10 cellular contexts compared by ENCODE assay signal in genomic region chr11:6576471-6577373, GRCh38. TPM values are rescaled to one million over a fixed set of nuclear protein-coding genes. Genes with fewer than 3 reads are reported as not detected.
DNase-seq lines count a peak whose midpoint lies in the region; ATAC-seq, FAIRE-seq and TF ChIP-seq lines count a peak whose summit lies in the region.
"Had no signal": no experiment of that assay in that cellular context is flagged by ENCODE, and none has a peak within 500 bp of the region (broad histone marks: within the 10 kb centered on the region; RNA-seq: fewer than 3 reads in every experiment).

No MANE protein-coding gene starts in this region.

- H3K4me3 ChIP-seq in HEK293 (ENCODE audit: low read depth, low read length) (no peak overlapping the region), SJCRH30 (no peak overlapping the region), gastroesophageal sphincter (no peak overlapping the region), skin epidermis (no peak overlapping the region)
- H3K4me3 ChIP-seq: cardiac muscle cell had no signal

- no peak for TF ChIP-seq EP300 in gastroesophageal sphincter (IDR thresholded peaks at IDR 0.05)

- no peaks in the 10 kb centered on the region for H3K9me3 ChIP-seq in HEK293 (ENCODE audit: control insufficient read depth, insufficient read depth, low read depth, low read length)
- H3K9me3 ChIP-seq in SJCRH30 (replicated peaks): no peaks in the 10 kb centered on the region
- H3K9me3 ChIP-seq in gastroesophageal sphincter: no peaks in the 10 kb centered on the region

- peaks cover 0 to 3% of the 10 kb centered on the region in 2 experiments; a peak in 1 of 3 replicates for H3K36me3 ChIP-seq in HEK293 (ENCODE audit: control insufficient read depth in 2 of 2, insufficient read depth in 1 of 2, low read length in 2 of 2)
- no peaks in the 10 kb centered on the region for H3K36me3 ChIP-seq in SJCRH30
- H3K36me3 ChIP-seq in gastroesophageal sphincter: peaks cover 0 to 9% of the 10 kb centered on the region in 2 donors
- H3K36me3 ChIP-seq: cardiac muscle cell had no signal

- H3K27me3 ChIP-seq in SJCRH30 (no peaks in the 10 kb centered on the region), gastroesophageal sphincter (no peaks in the 10 kb centered on the region)
- H3K27me3 ChIP-seq: cardiac muscle cell had no signal

- no peak for TF ChIP-seq CTCF in HEK293 (tag by site-specific recombination; IDR thresholded peaks at IDR 0.05)
- TF ChIP-seq CTCF in gastroesophageal sphincter (IDR thresholded peaks at IDR 0.05): no peak

- peak; percentile 58 to 76 for DNase-seq in SJCRH30
- no peak for DNase-seq in GM19238 (ENCODE audit: insufficient read length, low spot score)
- DNase-seq in HCEC 1CT: no peak
- DNase-seq in H54 (ENCODE audit: insufficient read length, low spot score): no peak
- no peak for DNase-seq in stimulated activated CD4-positive, alpha-beta T cell treated with anti-CD3 and anti-CD28 coated beads, Interleukin-2, amount 100 ng/mL, for 48 hours
- DNase-seq: stimulated activated CD4-positive, alpha-beta T cell treated with anti-CD3 and anti-CD28 coated beads, Interleukin-4, amount 100 ng/mL, for 1 hour had no signal

- CTCF ChIA-PET in HEK293 (lab: Yijun Ruan, JAX): interaction anchor here (0.6 to 1.2 kb wide), 4 partner anchors 45 to 1579 kb away, joined by 3 to 5 read pairs (median 3); partner anchors contain the start of gene SMPD1

- ATAC-seq in gastroesophageal sphincter: peak; percentile 53

- TF ChIP-seq POLR2A in gastroesophageal sphincter (IDR thresholded peaks at IDR 0.05) (no peak), H54 (IDR thresholded peaks at IDR 0.05; ENCODE audit: low read depth, low read length) (no peak)

- POLR2A ChIA-PET in HEK293 (lab: Yijun Ruan, JAX): no interaction called here

- no peak for FAIRE-seq in H54 (lab: Jason Lieb, UNC)

- WGBS in gastroesophageal sphincter (ENCODE audit: low coverage in 1 of 2), 2 donors: 11 to 14% methylated on average over 5 of the region's 6 CpGs

- no peaks in the 10 kb centered on the region for H3K4me1 ChIP-seq in HEK293 (ENCODE audit: control insufficient read depth, insufficient read depth, low read length)
- peaks cover 8% of the 10 kb centered on the region; the same call in 1 of the 2 replicates for H3K4me1 ChIP-seq in SJCRH30
- H3K4me1 ChIP-seq in gastroesophageal sphincter: peaks cover 3 to 30% (median 10%) of the 10 kb centered on the region in 3 donors

- no peak overlapping the region for H3K27ac ChIP-seq in HEK293 (ENCODE audit: extremely low read depth, low read depth, low read length)
- no peak overlapping the region for H3K27ac ChIP-seq in SJCRH30
- H3K27ac ChIP-seq in gastroesophageal sphincter: peak overlapping the region; percentile 52 to 79 (median 77)
- H3K27ac ChIP-seq in skin epidermis: peak overlapping the region in 16 of 21 experiments; percentile 5 to 72 (median 36)
- H3K27ac ChIP-seq: cardiac muscle cell had no signal

TF ChIP-seq in HEK293, 187 proteins besides CTCF, POLR2A, EP300 and RAD21 (continues in another document):
- TF ChIP-seq ZNF121 (tag by site-specific recombination; IDR thresholded peaks at IDR 0.05) (no peak), ZBTB20 (tag by site-specific recombination; IDR thresholded peaks at IDR 0.05) (no peak), ZNF791 (tag by site-specific recombination; IDR thresholded peaks at IDR 0.05) (no peak), REPIN1 (tag by site-specific recombination; IDR thresholded peaks at IDR 0.05; ENCODE audit: low read depth) (no peak), SP7 (tag by site-specific recombination; IDR thresholded peaks at IDR 0.05) (no peak), ZNF341 (tag by site-specific recombination; IDR thresholded peaks at IDR 0.05; ENCODE audit: low read depth) (peak; percentile 81), ZNF692 (tag by site-specific recombination; IDR thresholded peaks at IDR 0.05) (no peak), PATZ1 (tag by site-specific recombination; IDR thresholded peaks at IDR 0.05) (peak; percentile 81), PRDM6 (tag by site-specific recombination; IDR thresholded peaks at IDR 0.05) (peak; percentile 35; the same call in 1 of the 2 replicates), ZNF398 (tag by site-specific recombination; IDR thresholded peaks at IDR 0.05) (peak; percentile 86)

RNA-seq across cellular contexts. Expression of gene RRP8, which starts 26.7 kb away (rescaled TPM):
- total RNA-seq in SJCRH30 (2014; rRNA removed; shearing (Covaris generic)): 15.8 and 15.9 TPM in 2 replicates
- total RNA-seq in gastroesophageal sphincter: 10 to 100 TPM; 25.7 to 32.4 (median 28.1) TPM

RNA-seq across cellular contexts. Expression of gene ILK, which starts 26.9 kb away (rescaled TPM):
- total RNA-seq in SJCRH30 (2014; rRNA removed; shearing (Covaris generic)): 73.7 and 81.4 TPM in 2 replicates
- 100 to 1,000 TPM; 395 to 658 (median 466) TPM for total RNA-seq in gastroesophageal sphincter

RNA-seq across cellular contexts. Expression of gene TAF10, which starts 35.3 kb away (rescaled TPM):
- total RNA-seq in SJCRH30 (2014; rRNA removed; shearing (Covaris generic)): 68.1 and 82.0 TPM in 2 replicates
- 10 to 100 TPM; 21.7 to 41.1 (median 35.4) TPM for total RNA-seq in gastroesophageal sphincter

RNA-seq across cellular contexts. Expression of gene TPP1, which starts 42.5 kb away (rescaled TPM):
- total RNA-seq in SJCRH30 (2014; rRNA removed; shearing (Covaris generic)): 8.1 and 8.7 TPM in 2 replicates
- 10 to 100 TPM; 67.6 to 84.4 (median 76.9) TPM for total RNA-seq in gastroesophageal sphincter

Comparison
In these comparisons a context has a peak if more than half of its experiments do, and no peak if none do; other contexts are left out.
1. H3K27ac ChIP-seq: peak in gastroesophageal sphincter (4 of 4) and skin epidermis (16 of 21); none in HEK293 (single experiment) and SJCRH30 (single experiment).
2. DNase-seq: peak in SJCRH30 (2 of 2); none in GM19238 (single experiment), HCEC 1CT (single experiment), H54 (single experiment) and stimulated activated CD4-positive, alpha-beta T cell treated with anti-CD3 and anti-CD28 coated beads, Interleukin-2, amount 100 ng/mL, for 48 hours (0 of 2).